In the genomic region with DNA sequence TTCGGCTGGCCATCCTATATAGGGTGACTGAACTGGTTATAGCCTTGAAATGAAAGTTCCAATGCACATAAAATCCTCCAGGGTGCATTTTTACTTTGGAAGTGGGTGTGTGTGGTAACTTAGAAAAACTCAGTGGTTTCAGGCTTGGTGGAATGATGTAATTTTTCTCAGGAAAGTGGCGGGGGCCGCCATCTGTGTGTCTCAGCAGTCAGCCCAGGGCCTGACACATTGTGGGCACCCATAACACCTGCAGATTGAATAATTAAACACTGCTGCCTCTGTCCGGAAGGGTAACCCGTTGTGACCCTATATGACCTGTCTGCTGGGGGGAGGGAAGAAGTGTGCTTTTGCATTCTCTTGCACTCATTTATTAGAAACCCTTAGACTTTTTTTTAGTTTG, we compare ENCODE assay signal across 12 cellular contexts. TPM values are rescaled to one million over a fixed set of nuclear protein-coding genes. Genes with fewer than 3 reads are reported as not detected.
DNase-seq lines count a peak whose midpoint lies in the region; ATAC-seq and TF ChIP-seq lines count a peak whose summit lies in the region.
"Had no signal": no experiment of that assay in that cellular context is flagged by ENCODE, and none has a peak within 500 bp of the region (broad histone marks: within the 10 kb centered on the region; RNA-seq: fewer than 3 reads in every experiment).

No MANE protein-coding gene starts in this region.

- no peaks in the 10 kb centered on the region for H3K9me3 ChIP-seq in body of pancreas
- H3K9me3 ChIP-seq in ascending aorta = no peaks in the 10 kb centered on the region
- H3K9me3 ChIP-seq in HAP-1 = no peaks in the 10 kb centered on the region
- H3K9me3 ChIP-seq: neutrophil had no signal

- DNase-seq in NCI-H2171 treated with DMSO at 0.1 percent for 48 hours (lab: John Stamatoyannopoulos, UW) (peak; percentile 25), NCI-H2171 (lab: John Stamatoyannopoulos, UW) (no peak), SIG-M5 (lab: John Stamatoyannopoulos, UW) (peak; percentile 21), body of pancreas (peak; percentile 58 to 80 (median 72)), OCI-M2 (lab: John Stamatoyannopoulos, UW; ENCODE audit: unreplicated experiment) (no peak), ascending aorta (ENCODE audit: low spot score in 2 of 2) (no peak), HAP-1 (ENCODE audit: low spot score in 2 of 2) (no peak)
- peak; percentile 29 to 42 for DNase-seq in stimulated activated CD8-positive, alpha-beta memory T cell treated with anti-CD3 and anti-CD28 coated beads, Interleukin-7, amount 100 ng/mL, for 4 hours (ENCODE audit: low read depth in 2 of 2)

- intact Hi-C loops in body of pancreas (cut with DNase I) (no loop called here), ascending aorta (cut with DNase I) (no loop called here)

- H3K4me1 ChIP-seq in body of pancreas = peaks cover 32% of the 10 kb centered on the region
- H3K4me1 ChIP-seq in ascending aorta = peaks cover 2 to 5% of the 10 kb centered on the region in 2 donors
- H3K4me1 ChIP-seq in HAP-1 = peaks cover 12% of the 10 kb centered on the region

- in situ Hi-C loops in HAP-1 (cut with MboI; ENCODE audit: low sequenced_read_pairs) = no loop called here

- TF ChIP-seq CTCF in body of pancreas (IDR thresholded peaks at IDR 0.05) (peak in 2 of 7 experiments; percentile 7 to 9), ascending aorta (IDR thresholded peaks at IDR 0.05) (no peak)

- H3K27me3 ChIP-seq in body of pancreas = no peaks in the 10 kb centered on the region
- H3K27me3 ChIP-seq in ascending aorta = no peaks in the 10 kb centered on the region
- no peaks in the 10 kb centered on the region for H3K27me3 ChIP-seq in HAP-1 (ENCODE audit: low read depth)

- 21 to 26% methylated on average over 5 of the region's 5 CpGs for WGBS in body of pancreas, 2 donors

- no peak overlapping the region for H3K4me3 ChIP-seq in body of pancreas
- H3K4me3 ChIP-seq in ascending aorta = no peak overlapping the region
- no peak overlapping the region for H3K4me3 ChIP-seq in HAP-1

- peak; percentile 33 for ATAC-seq in body of pancreas

- H3K36me3 ChIP-seq in body of pancreas (replicated peaks in 1 of 2; ENCODE audit: insufficient read depth in 1 of 2, low read depth in 2 of 2) (no peaks in the 10 kb centered on the region), ascending aorta (no peaks in the 10 kb centered on the region), HAP-1 (replicated peaks) (no peaks in the 10 kb centered on the region)
- H3K36me3 ChIP-seq: neutrophil had no signal

- peak overlapping the region; percentile 36 to 72 (median 66) for H3K27ac ChIP-seq in body of pancreas
- H3K27ac ChIP-seq in ascending aorta = no peak overlapping the region
- H3K27ac ChIP-seq: 22Rv1, neutrophil had no signal

- no peak for TF ChIP-seq POLR2A in body of pancreas (IDR thresholded peaks at IDR 0.05)

RNA-seq across cellular contexts. Expression of gene PDP2, which starts 2.2 kb away (rescaled TPM):
- total RNA-seq in body of pancreas (1 to 10 TPM; 4.4 to 6.9 TPM), ascending aorta (2.8 TPM)

RNA-seq across cellular contexts. Expression of gene CA7, which starts 33.9 kb away (rescaled TPM):
- total RNA-seq in body of pancreas (not detected), ascending aorta (not detected)
- total RNA-seq: activated CD8-positive, alpha-beta memory T cell treated with anti-CD3 and anti-CD28 coated beads for 36 hours; fibroblast of lung had no signal

RNA-seq across cellular contexts. Expression of gene CDH16, which starts 40.6 kb away (rescaled TPM):
- total RNA-seq in body of pancreas (not detected), ascending aorta (not detected)
- total RNA-seq: activated CD8-positive, alpha-beta memory T cell treated with anti-CD3 and anti-CD28 coated beads for 36 hours; fibroblast of lung had no signal

RNA-seq across cellular contexts. Expression of gene RRAD, which starts 47.3 kb away (rescaled TPM):
- total RNA-seq in body of pancreas = 1 to 10 TPM in 1 of 2 donors, not detected in 1; 8.3 TPM
- 54.2 TPM for total RNA-seq in ascending aorta

RNA-seq across cellular contexts. Expression of gene NAE1, which starts 47.3 kb away (rescaled TPM):
- total RNA-seq in body of pancreas (10 to 100 TPM; 25.7 to 34.6 TPM), ascending aorta (8.6 TPM)

Comparison
In these comparisons a context has a peak if more than half of its experiments do, and no peak if none do; other contexts are left out.
1. DNase-seq: peak in NCI-H2171 treated with DMSO at 0.1 percent for 48 hours (single experiment), SIG-M5 (single experiment), body of pancreas (4 of 4) and stimulated activated CD8-positive, alpha-beta memory T cell treated with anti-CD3 and anti-CD28 coated beads, Interleukin-7, amount 100 ng/mL, for 4 hours (2 of 2); none in NCI-H2171 (single experiment), OCI-M2 (single experiment), ascending aorta (0 of 2) and HAP-1 (0 of 2).
2. H3K27ac ChIP-seq: peak in body of pancreas (4 of 4); none in ascending aorta (0 of 2).